Comparison of ENCODE assay signal across 16 cellular contexts in the genomic region with DNA sequence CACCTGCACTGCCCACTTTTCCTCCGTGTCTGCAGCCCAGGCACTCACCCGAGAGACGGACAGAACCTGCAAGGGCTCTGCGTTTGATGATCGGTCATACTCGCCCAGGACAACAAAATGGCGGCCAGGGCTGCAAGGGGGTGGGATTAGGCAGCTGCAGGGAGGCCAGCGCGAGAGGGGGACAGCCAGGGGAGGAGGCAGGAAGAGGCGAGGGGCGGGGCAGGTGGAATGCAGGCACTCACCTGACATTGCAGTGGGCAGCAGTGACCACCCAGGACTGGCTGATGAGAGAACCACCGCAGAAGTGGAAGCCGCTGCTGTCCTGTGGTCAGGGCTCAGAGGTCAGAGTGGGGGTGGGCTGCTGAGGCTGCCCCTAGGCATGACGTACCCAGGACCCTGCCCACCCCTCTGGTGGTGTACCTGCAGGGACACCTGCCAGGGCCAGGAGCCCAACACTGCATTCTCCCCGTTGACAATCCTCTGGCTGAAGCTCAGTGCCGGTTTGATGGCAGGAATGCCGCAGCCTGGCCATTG. TPM values are rescaled to one million over a fixed set of nuclear protein-coding genes. Genes with fewer than 3 reads are reported as not detected.
A peak's percentile ranks its signal among the peaks of the same experiment; 100 is the strongest.
DNase-seq lines count a peak whose midpoint lies in the region; ATAC-seq, FAIRE-seq and TF ChIP-seq lines count a peak whose summit lies in the region.
"Had no signal": no experiment of that assay in that cellular context is flagged by ENCODE, and none has a peak within 500 bp of the region (broad histone marks: within the 10 kb centered on the region; RNA-seq: fewer than 3 reads in every experiment).

No MANE protein-coding gene starts in this region.

- WGBS in HepG2 (ENCODE audit: low lambda C conversion rate): 96% methylated on average over 14 of the region's 17 CpGs
- WGBS in right lobe of liver (ENCODE audit: insufficient coverage, low coverage, low lambda C conversion rate, missing lambda C conversion rate): 89% methylated on average over 7 of the region's 17 CpGs
- WGBS in sigmoid colon, 2 donors: 94% methylated on average over 17 of the region's 17 CpGs

- peaks cover 19% of the 10 kb centered on the region for H3K4me1 ChIP-seq in HepG2 (ENCODE audit: insufficient read depth, low read length)
- peaks cover 0 to 8% (median 3%) of the 10 kb centered on the region in 4 donors for H3K4me1 ChIP-seq in right lobe of liver
- H3K4me1 ChIP-seq in sigmoid colon: peaks cover 0 to 24% (median 19%) of the 10 kb centered on the region in 4 donors

- CTCF ChIA-PET in HepG2 (lab: Yijun Ruan, JAX; ENCODE audit: low intra/inter-chr PET ratio, low total read pairs): interaction anchor here (5.5 kb wide), 1 partner anchor 46 kb away, joined by 63 read pairs; a partner anchor contains a TSS

- no peak overlapping the region for H3K27ac Mint-ChIP-seq in chondrocyte (ENCODE audit: unreplicated experiment)
- no peak overlapping the region for H3K27ac Mint-ChIP-seq in T-helper 2 cell treated with Interferon-gamma antibody and Interleukin-4, amounts not matched to agents 5 μg/mL and 100 μg/mL, for 36 hours

- no peak overlapping the region for H3K27ac ChIP-seq in HepG2 (ENCODE audit: extremely low read length, insufficient read depth, low read length)
- no peak overlapping the region for H3K27ac ChIP-seq in right lobe of liver
- H3K27ac ChIP-seq in sigmoid colon: no peak overlapping the region
- H3K27ac ChIP-seq: SJCRH30 had no signal

- TF ChIP-seq RAD21 in HepG2 (CRISPR knock-in tag; IDR thresholded peaks at IDR 0.05): no peak

- H3K9ac ChIP-seq in HepG2 (ENCODE audit: insufficient read depth, low read depth, low read length): no peak overlapping the region

- intact Hi-C loops in HepG2 (cut with micrococcal nuclease; ENCODE audit: unreplicated experiment): no loop called here
- intact Hi-C loops in right lobe of liver (cut with DNase I): no loop called here
- intact Hi-C loops in sigmoid colon (cut with DNase I): loop anchor here (10.0 kb wide), 1 partner anchor 406 kb away; a partner anchor contains a TSS

- in situ Hi-C loops in HepG2 (cut with HindIII; ENCODE audit: extremely low pct_ligation_motif_present, low pct_unique_long_range_greater_than_20kb) (loop anchor here (10.0 kb wide), 1 partner anchor 266 kb away; a partner anchor contains a TSS), ACHN (cut with HindIII; ENCODE audit: low pct_ligation_motif_present, low pct_unique_long_range_greater_than_20kb, low sequenced_read_pairs) (no loop called here)

- ATAC-seq in HepG2 (no peak), right lobe of liver (no peak), HG03108 (IDR thresholded peaks at IDR 0.05; ENCODE audit: unreplicated experiment) (no peak)
- ATAC-seq: Panc1 had no signal

- no peak overlapping the region for H3K4me3 Mint-ChIP-seq in chondrocyte (ENCODE audit: unreplicated experiment)
- no peak overlapping the region for H3K4me3 Mint-ChIP-seq in T-helper 2 cell treated with Interferon-gamma antibody and Interleukin-4, amounts not matched to agents 5 μg/mL and 100 μg/mL, for 36 hours

- POLR2A ChIA-PET in HepG2 (lab: Yijun Ruan, JAX): interaction anchor here (1.2 to 2.4 kb wide), 3 partner anchors 13 to 37 kb away, joined by 3 to 8 read pairs (median 4); a partner anchor contains a TSS

- H3K9me3 ChIP-seq in HepG2 (ENCODE audit: low read length) (no peaks in the 10 kb centered on the region), right lobe of liver (no peaks in the 10 kb centered on the region), sigmoid colon (no peaks in the 10 kb centered on the region)
- H3K9me3 ChIP-seq: MG63, SJCRH30 had no signal

- no TSS peak for BruUV-seq in HepG2 (replicated peaks; lab: Mats Ljungman, UMichigan)

- no peak for TF ChIP-seq CTCF in HepG2 (CRISPR knock-in tag; IDR thresholded peaks at IDR 0.05)
- TF ChIP-seq CTCF in right lobe of liver (IDR thresholded peaks at IDR 0.05): no peak
- no peak for TF ChIP-seq CTCF in chondrocyte (IDR thresholded peaks at IDR 0.05)
- TF ChIP-seq CTCF in sigmoid colon (IDR thresholded peaks at IDR 0.05): no peak

- no peak for DNase-seq in HepG2 (ENCODE audit: low spot score)
- DNase-seq in right lobe of liver: no peak
- DNase-seq in chondrocyte (ENCODE audit: low spot score): peak; percentile 81
- peak; percentile 56 for DNase-seq in sigmoid colon
- no peak for DNase-seq in ACHN
- DNase-seq in T-helper 2 cell treated with Interferon-gamma antibody and Interleukin-4, amounts not matched to agents 5 μg/mL and 100 μg/mL, for 36 hours (ENCODE audit: low spot score): no peak
- DNase-seq: EL, MG63, NCI-H1694 treated with DMSO at 0.1 percent for 48 hours, NCI-H2081 treated with DMSO at 0.1 percent for 48 hours, NCI-H2171 treated with DMSO at 0.1 percent for 48 hours, NCI-H524 treated with DMSO at 0.1 percent for 48 hours, NCI-H82, SJCRH30 had no signal

- H3K36me3 Mint-ChIP-seq in chondrocyte (ENCODE audit: low read depth): peaks cover 1% of the 10 kb centered on the region
- H3K36me3 Mint-ChIP-seq in T-helper 2 cell treated with Interferon-gamma antibody and Interleukin-4, amounts not matched to agents 5 μg/mL and 100 μg/mL, for 36 hours (ENCODE audit: low read depth): peaks cover 52% of the 10 kb centered on the region

- no peak for TF ChIP-seq EP300 in HepG2 (IDR thresholded peaks at IDR 0.05; ENCODE audit: low read depth in 2 of 2, low read length in 2 of 2)
- no peak for TF ChIP-seq EP300 in HepG2 (CRISPR knock-in tag; IDR thresholded peaks at IDR 0.05; ENCODE audit: borderline replicate concordance)
- no peak for TF ChIP-seq EP300 in sigmoid colon (IDR thresholded peaks at IDR 0.05)

- H3K36me3 ChIP-seq in HepG2 (replicated peaks in 1 of 2; ENCODE audit: control insufficient read depth in 1 of 2, insufficient read depth in 2 of 2, low read length in 2 of 2) (peaks cover 18 to 27% of the 10 kb centered on the region in 2 experiments), right lobe of liver (peaks cover 0 to 4% (median 1%) of the 10 kb centered on the region in 4 donors), sigmoid colon (peaks cover 8 to 50% (median 16%) of the 10 kb centered on the region in 4 donors)
- H3K36me3 ChIP-seq: MG63, SJCRH30 had no signal

- no peak for FAIRE-seq in HepG2 (lab: Jason Lieb, UNC)

- no peak overlapping the region for H3K4me2 ChIP-seq in HepG2 (ENCODE audit: low read depth, low read length)

- no peaks in the 10 kb centered on the region for H3K9me3 Mint-ChIP-seq in chondrocyte (ENCODE audit: low read depth)
- H3K9me3 Mint-ChIP-seq in T-helper 2 cell treated with Interferon-gamma antibody and Interleukin-4, amounts not matched to agents 5 μg/mL and 100 μg/mL, for 36 hours: no peaks in the 10 kb centered on the region

- no peaks in the 10 kb centered on the region; a peak in 1 of 5 replicates for H3K27me3 ChIP-seq in HepG2 (ENCODE audit: control insufficient read depth in 1 of 2, insufficient read depth in 2 of 2, low read length in 2 of 2)
- no peaks in the 10 kb centered on the region for H3K27me3 ChIP-seq in right lobe of liver
- no peaks in the 10 kb centered on the region for H3K27me3 ChIP-seq in sigmoid colon
- H3K27me3 ChIP-seq: MG63, SJCRH30 had no signal

- TF ChIP-seq POLR2A in HepG2 (IDR thresholded peaks at IDR 0.05; ENCODE audit: insufficient read depth in 1 of 2, low read depth in 2 of 2, low read length in 2 of 2) (no peak), right lobe of liver (IDR thresholded peaks at IDR 0.05) (no peak), sigmoid colon (IDR thresholded peaks at IDR 0.05) (no peak)

- H2AFZ ChIP-seq in HepG2 (ENCODE audit: low read length): no peak overlapping the region

- no peaks in the 10 kb centered on the region for H3K27me3 Mint-ChIP-seq in chondrocyte (ENCODE audit: low read depth)
- no peaks in the 10 kb centered on the region for H3K27me3 Mint-ChIP-seq in T-helper 2 cell treated with Interferon-gamma antibody and Interleukin-4, amounts not matched to agents 5 μg/mL and 100 μg/mL, for 36 hours (ENCODE audit: low read depth)

- H3K4me3 ChIP-seq in HepG2 (replicated peaks in 1 of 3; ENCODE audit: insufficient read depth in 1 of 3, low read depth in 2 of 3, low read length in 3 of 3) (no peak overlapping the region), right lobe of liver (no peak overlapping the region), sigmoid colon (no peak overlapping the region)
- H3K4me3 ChIP-seq: MG63, SJCRH30 had no signal

- peaks cover 6% of the 10 kb centered on the region for H3K79me2 ChIP-seq in HepG2 (ENCODE audit: insufficient read depth, low read length)

- H3K4me1 Mint-ChIP-seq in chondrocyte (ENCODE audit: low read depth): peaks cover 27% of the 10 kb centered on the region
- H3K4me1 Mint-ChIP-seq in T-helper 2 cell treated with Interferon-gamma antibody and Interleukin-4, amounts not matched to agents 5 μg/mL and 100 μg/mL, for 36 hours (ENCODE audit: low read depth): peaks cover 13% of the 10 kb centered on the region

- no peaks in the 10 kb centered on the region; the same call in 1 of the 2 replicates for H4K20me1 ChIP-seq in HepG2 (ENCODE audit: insufficient read depth, low read length)

RNA-seq across cellular contexts. Expression of a gene that starts 0.9 kb away (rescaled TPM):
- 1.1 and 2.7 TPM in 2 replicates for total RNA-seq in HepG2 (2016; rRNA removed; fragmentation: Illumina TruSeq; extraction: Trizol)
- 1.7 and 2.0 TPM in 2 replicates for total RNA-seq in HepG2 (2016; cell fraction: cytosol; rRNA removed; fragmentation: Illumina TruSeq; extraction: Trizol; ENCODE audit: low read depth)
- 1.9 and 2.5 TPM in 2 replicates for total RNA-seq in HepG2 (2016; cell fraction: insoluble cytoplasmic fraction; rRNA removed; fragmentation: Illumina TruSeq; extraction: Trizol)
- 2.8 and 4.0 TPM in 2 replicates for total RNA-seq in HepG2 (2016; cell fraction: membrane; rRNA removed; fragmentation: Illumina TruSeq; extraction: Trizol)
- 2.4 and 3.4 TPM in 2 replicates for total RNA-seq in HepG2 (2016; cell fraction: nucleus; rRNA removed; fragmentation: Illumina TruSeq; extraction: Trizol)
- polyA plus RNA-seq in HepG2 (2011; rRNA removed): 1.7 and 1.9 TPM in 2 replicates
- 0.82 and 1.1 TPM in 2 replicates for polyA plus RNA-seq in HepG2 (2011; cell fraction: cytosol; rRNA removed)
- 8.1 and 10.3 TPM in 2 replicates for polyA plus RNA-seq in HepG2 (2011; cell fraction: nucleus; rRNA removed)
- polyA plus RNA-seq in HepG2 (2012): 0.86 and 2.7 TPM in 2 replicates
- polyA plus RNA-seq in HepG2 (2016; cell fraction: cytosol; fragmentation: Illumina TruSeq; extraction: Trizol; ENCODE audit: low read depth): 2.1 and 2.2 TPM in 2 replicates
- 0.96 and 3.6 TPM in 2 replicates for polyA plus RNA-seq in HepG2 (2016; cell fraction: insoluble cytoplasmic fraction; fragmentation: Illumina TruSeq; extraction: Trizol; ENCODE audit: low read depth)
- 1.7 and 2.4 TPM in 2 replicates for polyA plus RNA-seq in HepG2 (2016; cell fraction: membrane; fragmentation: Illumina TruSeq; extraction: Trizol; ENCODE audit: low read depth)
- polyA plus RNA-seq in HepG2 (2016; cell fraction: nucleus; fragmentation: Illumina TruSeq; extraction: Trizol; ENCODE audit: insufficient read depth, low read depth): 6.3 and 7.8 TPM in 2 replicates
- polyA minus RNA-seq in HepG2 (2011; rRNA and poly(A)+ RNA removed; ENCODE audit: low replicate concordance): 1.8 and 2.2 TPM in 2 replicates
- polyA minus RNA-seq in HepG2 (2011; cell fraction: cytosol; rRNA and poly(A)+ RNA removed): not detected in 2 replicates
- 0.90 and 2.0 TPM in 2 replicates for polyA minus RNA-seq in HepG2 (2011; cell fraction: nucleus; rRNA and poly(A)+ RNA removed)
- total RNA-seq in right lobe of liver: under 1 TPM in 3 of 6 experiments, not detected in 3; 0.12 to 0.49 (median 0.44) TPM
- total RNA-seq in chondrocyte: not detected in 3 replicates
- total RNA-seq in sigmoid colon: 1 to 10 TPM in 1 of 4 donors, under 1 TPM in 2, not detected in 1; 0.71 to 1.7 (median 0.82) TPM
- polyA plus RNA-seq in sigmoid colon: 1 to 10 TPM in 1 of 3 donors, not detected in 2; 2.1 TPM

RNA-seq across cellular contexts. Expression of a gene that starts 5.9 kb away (rescaled TPM):
- total RNA-seq in HepG2 (2016; rRNA removed; fragmentation: Illumina TruSeq; extraction: Trizol) (65.9 and 71.3 TPM in 2 replicates), right lobe of liver (10 to 100 TPM; 19.0 to 39.6 (median 22.7) TPM), chondrocyte (30.1 to 43.2 TPM (median 33.9 TPM) in 3 replicates), sigmoid colon (10 to 100 TPM; 37.1 to 61.0 (median 42.5) TPM)
- total RNA-seq in HepG2 (2016; cell fraction: cytosol; rRNA removed; fragmentation: Illumina TruSeq; extraction: Trizol; ENCODE audit: low read depth): 135 and 146 TPM in 2 replicates
- 68.9 and 72.1 TPM in 2 replicates for total RNA-seq in HepG2 (2016; cell fraction: insoluble cytoplasmic fraction; rRNA removed; fragmentation: Illumina TruSeq; extraction: Trizol)
- total RNA-seq in HepG2 (2016; cell fraction: membrane; rRNA removed; fragmentation: Illumina TruSeq; extraction: Trizol): 107 and 122 TPM in 2 replicates
- total RNA-seq in HepG2 (2016; cell fraction: nucleus; rRNA removed; fragmentation: Illumina TruSeq; extraction: Trizol): 28.4 and 28.5 TPM in 2 replicates
- polyA plus RNA-seq in HepG2 (2011; rRNA removed) (12.7 and 17.8 TPM in 2 replicates), sigmoid colon (100 to 1,000 TPM; 170 to 200 (median 183) TPM)
- polyA plus RNA-seq in HepG2 (2011; cell fraction: cytosol; rRNA removed): 15.3 and 32.0 TPM in 2 replicates
- polyA plus RNA-seq in HepG2 (2011; cell fraction: nucleus; rRNA removed): 23.8 and 27.0 TPM in 2 replicates
- 20.6 and 20.8 TPM in 2 replicates for polyA plus RNA-seq in HepG2 (2012)
- 128 and 158 TPM in 2 replicates for polyA plus RNA-seq in HepG2 (2016; cell fraction: cytosol; fragmentation: Illumina TruSeq; extraction: Trizol; ENCODE audit: low read depth)
- polyA plus RNA-seq in HepG2 (2016; cell fraction: insoluble cytoplasmic fraction; fragmentation: Illumina TruSeq; extraction: Trizol; ENCODE audit: low read depth): 65.0 and 66.8 TPM in 2 replicates
- polyA plus RNA-seq in HepG2 (2016; cell fraction: membrane; fragmentation: Illumina TruSeq; extraction: Trizol; ENCODE audit: low read depth): 86.7 and 90.6 TPM in 2 replicates
- polyA plus RNA-seq in HepG2 (2016; cell fraction: nucleus; fragmentation: Illumina TruSeq; extraction: Trizol; ENCODE audit: insufficient read depth, low read depth): 32.5 and 33.1 TPM in 2 replicates
- polyA minus RNA-seq in HepG2 (2011; rRNA and poly(A)+ RNA removed; ENCODE audit: low replicate concordance): 16.1 and 17.6 TPM in 2 replicates
- 5.4 and 12.7 TPM in 2 replicates for polyA minus RNA-seq in HepG2 (2011; cell fraction: cytosol; rRNA and poly(A)+ RNA removed)
- 7.2 and 9.8 TPM in 2 replicates for polyA minus RNA-seq in HepG2 (2011; cell fraction: nucleus; rRNA and poly(A)+ RNA removed)

RNA-seq across cellular contexts. Expression of a gene that starts 13.2 kb away (rescaled TPM):
- 13.2 and 36.1 TPM in 2 replicates for total RNA-seq in HepG2 (2016; rRNA removed; fragmentation: Illumina TruSeq; extraction: Trizol)
- total RNA-seq in HepG2 (2016; cell fraction: cytosol; rRNA removed; fragmentation: Illumina TruSeq; extraction: Trizol; ENCODE audit: low read depth): 21.4 and 35.2 TPM in 2 replicates
- 15.3 and 43.4 TPM in 2 replicates for total RNA-seq in HepG2 (2016; cell fraction: insoluble cytoplasmic fraction; rRNA removed; fragmentation: Illumina TruSeq; extraction: Trizol)
- 28.1 and 30.3 TPM in 2 replicates for total RNA-seq in HepG2 (2016; cell fraction: membrane; rRNA removed; fragmentation: Illumina TruSeq; extraction: Trizol)
- total RNA-seq in HepG2 (2016; cell fraction: nucleus; rRNA removed; fragmentation: Illumina TruSeq; extraction: Trizol): 38.4 and 54.9 TPM in 2 replicates
- polyA plus RNA-seq in HepG2 (2011; rRNA removed): 38.9 and 46.0 TPM in 2 replicates
- 19.5 and 23.4 TPM in 2 replicates for polyA plus RNA-seq in HepG2 (2011; cell fraction: cytosol; rRNA removed)
- 217 and 291 TPM in 2 replicates for polyA plus RNA-seq in HepG2 (2011; cell fraction: nucleus; rRNA removed)
- 56.2 and 59.4 TPM in 2 replicates for polyA plus RNA-seq in HepG2 (2012)
- polyA plus RNA-seq in HepG2 (2016; cell fraction: cytosol; fragmentation: Illumina TruSeq; extraction: Trizol; ENCODE audit: low read depth): 28.0 and 29.1 TPM in 2 replicates
- polyA plus RNA-seq in HepG2 (2016; cell fraction: insoluble cytoplasmic fraction; fragmentation: Illumina TruSeq; extraction: Trizol; ENCODE audit: low read depth): 16.8 and 22.2 TPM in 2 replicates
- polyA plus RNA-seq in HepG2 (2016; cell fraction: membrane; fragmentation: Illumina TruSeq; extraction: Trizol; ENCODE audit: low read depth): 27.6 and 33.3 TPM in 2 replicates
- polyA plus RNA-seq in HepG2 (2016; cell fraction: nucleus; fragmentation: Illumina TruSeq; extraction: Trizol; ENCODE audit: insufficient read depth, low read depth): 213 and 231 TPM in 2 replicates
- polyA minus RNA-seq in HepG2 (2011; rRNA and poly(A)+ RNA removed; ENCODE audit: low replicate concordance): 3.9 and 39.1 TPM in 2 replicates
- 12.8 and 12.9 TPM in 2 replicates for polyA minus RNA-seq in HepG2 (2011; cell fraction: cytosol; rRNA and poly(A)+ RNA removed)
- polyA minus RNA-seq in HepG2 (2011; cell fraction: nucleus; rRNA and poly(A)+ RNA removed): 24.2 and 31.6 TPM in 2 replicates
- 100 to 1,000 TPM in 4 of 6 experiments, 10 to 100 TPM in 2; 29.4 to 207 (median 137) TPM for total RNA-seq in right lobe of liver
- total RNA-seq in chondrocyte: 35.8 to 43.1 TPM (median 38.2 TPM) in 3 replicates
- 10 to 100 TPM; 10.4 to 31.0 (median 15.2) TPM for total RNA-seq in sigmoid colon
- 1 to 10 TPM in 2 of 3 donors, under 1 TPM in 1; 0.60 to 5.5 (median 1.6) TPM for polyA plus RNA-seq in sigmoid colon

RNA-seq across cellular contexts. Expression of a gene that starts 37.7 kb away (rescaled TPM):
- total RNA-seq in HepG2 (2016; rRNA removed; fragmentation: Illumina TruSeq; extraction: Trizol) (8.4 and 12.9 TPM in 2 replicates), right lobe of liver (10 to 100 TPM in 4 of 6 experiments, 1 to 10 TPM in 2; 6.7 to 22.6 (median 13.2) TPM), chondrocyte (33.1 to 38.9 TPM (median 35.9 TPM) in 3 replicates), sigmoid colon (10 to 100 TPM; 13.9 to 20.8 (median 17.2) TPM)
- total RNA-seq in HepG2 (2016; cell fraction: cytosol; rRNA removed; fragmentation: Illumina TruSeq; extraction: Trizol; ENCODE audit: low read depth): 19.3 and 21.7 TPM in 2 replicates
- 11.2 and 11.8 TPM in 2 replicates for total RNA-seq in HepG2 (2016; cell fraction: insoluble cytoplasmic fraction; rRNA removed; fragmentation: Illumina TruSeq; extraction: Trizol)
- total RNA-seq in HepG2 (2016; cell fraction: membrane; rRNA removed; fragmentation: Illumina TruSeq; extraction: Trizol): 29.0 and 30.2 TPM in 2 replicates
- 10.0 and 11.3 TPM in 2 replicates for total RNA-seq in HepG2 (2016; cell fraction: nucleus; rRNA removed; fragmentation: Illumina TruSeq; extraction: Trizol)
- polyA plus RNA-seq in HepG2 (2011; rRNA removed) (19.1 and 45.7 TPM in 2 replicates), sigmoid colon (10 to 100 TPM; 22.2 to 29.2 (median 26.8) TPM)
- polyA plus RNA-seq in HepG2 (2011; cell fraction: cytosol; rRNA removed): 25.6 and 28.0 TPM in 2 replicates
- 28.8 and 29.7 TPM in 2 replicates for polyA plus RNA-seq in HepG2 (2011; cell fraction: nucleus; rRNA removed)
- polyA plus RNA-seq in HepG2 (2012): 18.9 and 23.9 TPM in 2 replicates
- polyA plus RNA-seq in HepG2 (2016; cell fraction: cytosol; fragmentation: Illumina TruSeq; extraction: Trizol; ENCODE audit: low read depth): 17.3 and 28.4 TPM in 2 replicates
- polyA plus RNA-seq in HepG2 (2016; cell fraction: insoluble cytoplasmic fraction; fragmentation: Illumina TruSeq; extraction: Trizol; ENCODE audit: low read depth): 25.1 and 27.8 TPM in 2 replicates
- polyA plus RNA-seq in HepG2 (2016; cell fraction: membrane; fragmentation: Illumina TruSeq; extraction: Trizol; ENCODE audit: low read depth): 46.7 and 49.0 TPM in 2 replicates
- polyA plus RNA-seq in HepG2 (2016; cell fraction: nucleus; fragmentation: Illumina TruSeq; extraction: Trizol; ENCODE audit: insufficient read depth, low read depth): 19.1 and 27.5 TPM in 2 replicates
- 49.1 and 87.7 TPM in 2 replicates for polyA minus RNA-seq in HepG2 (2011; rRNA and poly(A)+ RNA removed; ENCODE audit: low replicate concordance)
- 17.5 and 18.7 TPM in 2 replicates for polyA minus RNA-seq in HepG2 (2011; cell fraction: cytosol; rRNA and poly(A)+ RNA removed)
- polyA minus RNA-seq in HepG2 (2011; cell fraction: nucleus; rRNA and poly(A)+ RNA removed): 16.0 and 20.4 TPM in 2 replicates

RNA-seq across cellular contexts. Expression of a gene that starts 37.7 kb away (rescaled TPM):
- total RNA-seq in HepG2 (2016; rRNA removed; fragmentation: Illumina TruSeq; extraction: Trizol): 23.1 and 65.1 TPM in 2 replicates
- total RNA-seq in HepG2 (2016; cell fraction: cytosol; rRNA removed; fragmentation: Illumina TruSeq; extraction: Trizol; ENCODE audit: low read depth): 26.9 and 34.0 TPM in 2 replicates
- total RNA-seq in HepG2 (2016; cell fraction: insoluble cytoplasmic fraction; rRNA removed; fragmentation: Illumina TruSeq; extraction: Trizol): 17.0 and 65.2 TPM in 2 replicates
- total RNA-seq in HepG2 (2016; cell fraction: membrane; rRNA removed; fragmentation: Illumina TruSeq; extraction: Trizol): 31.5 and 34.1 TPM in 2 replicates
- total RNA-seq in HepG2 (2016; cell fraction: nucleus; rRNA removed; fragmentation: Illumina TruSeq; extraction: Trizol): 87.0 and 109 TPM in 2 replicates
- polyA plus RNA-seq in HepG2 (2011; rRNA removed): 84.3 and 134 TPM in 2 replicates
- polyA plus RNA-seq in HepG2 (2011; cell fraction: cytosol; rRNA removed): 42.1 and 54.3 TPM in 2 replicates
- 687 and 790 TPM in 2 replicates for polyA plus RNA-seq in HepG2 (2011; cell fraction: nucleus; rRNA removed)
- polyA plus RNA-seq in HepG2 (2012): 66.6 and 79.4 TPM in 2 replicates
- 9.6 and 12.5 TPM in 2 replicates for polyA plus RNA-seq in HepG2 (2016; cell fraction: cytosol; fragmentation: Illumina TruSeq; extraction: Trizol; ENCODE audit: low read depth)
- polyA plus RNA-seq in HepG2 (2016; cell fraction: insoluble cytoplasmic fraction; fragmentation: Illumina TruSeq; extraction: Trizol; ENCODE audit: low read depth): 12.0 and 18.1 TPM in 2 replicates
- polyA plus RNA-seq in HepG2 (2016; cell fraction: membrane; fragmentation: Illumina TruSeq; extraction: Trizol; ENCODE audit: low read depth): 17.2 and 19.1 TPM in 2 replicates
- 253 and 270 TPM in 2 replicates for polyA plus RNA-seq in HepG2 (2016; cell fraction: nucleus; fragmentation: Illumina TruSeq; extraction: Trizol; ENCODE audit: insufficient read depth, low read depth)
- 74.6 and 238 TPM in 2 replicates for polyA minus RNA-seq in HepG2 (2011; rRNA and poly(A)+ RNA removed; ENCODE audit: low replicate concordance)
- 48.3 and 54.6 TPM in 2 replicates for polyA minus RNA-seq in HepG2 (2011; cell fraction: cytosol; rRNA and poly(A)+ RNA removed)
- 152 and 193 TPM in 2 replicates for polyA minus RNA-seq in HepG2 (2011; cell fraction: nucleus; rRNA and poly(A)+ RNA removed)
- 10 to 100 TPM; 17.2 to 40.0 (median 21.9) TPM for total RNA-seq in right lobe of liver
- total RNA-seq in chondrocyte: 117 to 138 TPM (median 132 TPM) in 3 replicates
- 10 to 100 TPM; 27.6 to 77.0 (median 45.6) TPM for total RNA-seq in sigmoid colon
- 10 to 100 TPM in 1 of 3 donors, 1 to 10 TPM in 2; 3.0 to 13.3 (median 3.2) TPM for polyA plus RNA-seq in sigmoid colon

Comparison
In these comparisons a context has a peak if more than half of its experiments do, and no peak if none do; other contexts are left out.
1. DNase-seq: peak in chondrocyte (single experiment) and sigmoid colon (single experiment); none in HepG2 (single experiment), right lobe of liver (0 of 3), ACHN (single experiment) and T-helper 2 cell treated with Interferon-gamma antibody and Interleukin-4, amounts not matched to agents 5 μg/mL and 100 μg/mL, for 36 hours (single experiment).